12 cellular contexts compared by ENCODE assay signal in the genomic region with DNA sequence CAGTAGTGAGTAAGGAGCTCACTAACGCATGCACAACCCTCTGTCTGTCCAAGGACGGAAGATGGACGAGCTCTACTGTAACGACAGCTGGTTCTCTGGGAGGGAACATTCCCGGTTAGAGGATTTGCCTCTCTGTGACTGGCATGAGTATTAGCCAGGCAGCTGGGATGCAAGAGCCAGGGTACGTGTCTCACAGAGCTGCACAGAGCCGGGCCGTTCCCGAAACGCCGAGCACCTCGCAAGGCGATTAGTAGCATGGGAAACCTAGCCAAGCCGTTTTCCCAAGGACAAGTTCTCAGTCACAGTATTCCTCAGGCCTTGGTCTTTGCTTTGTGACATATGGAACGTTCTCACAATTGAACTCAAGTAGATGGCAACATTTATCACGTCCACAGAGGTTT.
DNase-seq lines count a peak whose midpoint lies in the region; ATAC-seq and TF ChIP-seq lines count a peak whose summit lies in the region.
"Had no signal": no experiment of that assay in that cellular context is flagged by ENCODE, and none has a peak within 500 bp of the region (broad histone marks: within the 10 kb centered on the region; RNA-seq: fewer than 3 reads in every experiment).

No MANE protein-coding gene starts in this region.

- peak overlapping the region; percentile 84 for H3K27ac ChIP-seq in GM23338 (ENCODE audit: low read depth)
- H3K27ac ChIP-seq in smooth muscle cell (ENCODE audit: low read depth) = peak overlapping the region; percentile 100
- H3K27ac ChIP-seq: neutrophil had no signal

- no peaks in the 10 kb centered on the region for H4K20me1 ChIP-seq in GM23338 (replicated peaks; ENCODE audit: insufficient read depth)
- no peaks in the 10 kb centered on the region for H4K20me1 ChIP-seq in smooth muscle cell (ENCODE audit: low read depth)

- H3K4me3 Mint-ChIP-seq in GM23338 (no peak overlapping the region), T-helper 17 cell (no peak overlapping the region)
- no peak overlapping the region for H3K4me3 Mint-ChIP-seq in T-helper 2 cell treated with Interferon-gamma antibody and Interleukin-4, amounts not matched to agents 5 μg/mL and 100 μg/mL, for 36 hours
- H3K4me3 Mint-ChIP-seq: activated CD8-positive, alpha-beta T cell treated with anti-CD3 and anti-CD28 coated beads, Interleukin-2, amount 10 ng/mL, durations not matched to agents 7 days and 5 days had no signal

- no peak; the same call in 2 of the 3 replicates for ATAC-seq in GM23338
- ATAC-seq in GM21423 (IDR thresholded peaks at IDR 0.05; ENCODE audit: unreplicated experiment) = no peak
- no peak for ATAC-seq in T-helper 17 cell
- ATAC-seq: activated CD8-positive, alpha-beta T cell treated with anti-CD3 and anti-CD28 coated beads, Interleukin-2, amount 10 ng/mL, durations not matched to agents 7 days and 5 days had no signal

- no peaks in the 10 kb centered on the region for H3K36me3 ChIP-seq in GM23338 (ENCODE audit: insufficient read depth)
- H3K36me3 ChIP-seq in adipocyte (ENCODE audit: control insufficient read depth, insufficient read depth, low read length, severe bottlenecking) = peaks cover 4% of the 10 kb centered on the region
- no peaks in the 10 kb centered on the region for H3K36me3 ChIP-seq in smooth muscle cell (ENCODE audit: low read depth)
- H3K36me3 ChIP-seq: neutrophil had no signal

- no peak overlapping the region for H3K4me2 ChIP-seq in GM23338
- H3K4me2 ChIP-seq in smooth muscle cell = peak overlapping the region; percentile 10

- no peaks in the 10 kb centered on the region for H3K9me2 ChIP-seq in GM23338 (ENCODE audit: insufficient read depth)

- WGBS in smooth muscle cell (ENCODE audit: low lambda C conversion rate) = 73% methylated on average over 16 of the region's 16 CpGs

- H3K4me3 ChIP-seq in GM23338 (no peak overlapping the region), adipocyte (ENCODE audit: low read length) (peak overlapping the region; percentile 14), smooth muscle cell (no peak overlapping the region)
- H3K4me3 ChIP-seq: heart left ventricle had no signal

- H3F3A ChIP-seq in GM23338 (replicated peaks; ENCODE audit: low read depth) (no peaks in the 10 kb centered on the region), smooth muscle cell (ENCODE audit: low read depth) (peaks cover 4% of the 10 kb centered on the region)

- H3K9me3 Mint-ChIP-seq in GM23338 = no peaks in the 10 kb centered on the region
- H3K9me3 Mint-ChIP-seq in T-helper 2 cell treated with Interferon-gamma antibody and Interleukin-4, amounts not matched to agents 5 μg/mL and 100 μg/mL, for 36 hours = no peaks in the 10 kb centered on the region

- H3K4me1 Mint-ChIP-seq in GM23338 = peaks cover 60% of the 10 kb centered on the region
- peaks cover 2% of the 10 kb centered on the region for H3K4me1 Mint-ChIP-seq in T-helper 2 cell treated with Interferon-gamma antibody and Interleukin-4, amounts not matched to agents 5 μg/mL and 100 μg/mL, for 36 hours (ENCODE audit: low read depth)
- peaks cover 2% of the 10 kb centered on the region for H3K4me1 Mint-ChIP-seq in T-helper 17 cell

- H3K27me3 ChIP-seq in GM23338 (ENCODE audit: insufficient read depth) (no peaks in the 10 kb centered on the region), adipocyte (replicated peaks; ENCODE audit: control insufficient read depth, insufficient read depth, low read length) (no peaks in the 10 kb centered on the region), smooth muscle cell (ENCODE audit: low read depth) (no peaks in the 10 kb centered on the region)
- H3K27me3 ChIP-seq: heart left ventricle had no signal

- H2AFZ ChIP-seq in GM23338 (no peak overlapping the region), smooth muscle cell (ENCODE audit: low read depth) (no peak overlapping the region)

- H3K9me3 ChIP-seq in adipocyte (ENCODE audit: control insufficient read depth, low read length) = no peaks in the 10 kb centered on the region
- H3K9me3 ChIP-seq in smooth muscle cell (replicated peaks; ENCODE audit: low read depth) = no peaks in the 10 kb centered on the region
- H3K9me3 ChIP-seq in T-helper 17 cell (ENCODE audit: control insufficient read depth, low read length, poor library complexity, severe bottlenecking) = no peaks in the 10 kb centered on the region
- H3K9me3 ChIP-seq: heart left ventricle, neutrophil had no signal

- H3K4me1 ChIP-seq in GM23338 (ENCODE audit: insufficient read depth) (peaks cover 35% of the 10 kb centered on the region), adipocyte (ENCODE audit: control insufficient read depth, insufficient read depth, low read length) (peaks cover 49% of the 10 kb centered on the region), smooth muscle cell (ENCODE audit: low read depth) (peaks cover 36% of the 10 kb centered on the region)

- H3K27me3 Mint-ChIP-seq in GM23338 (ENCODE audit: insufficient read depth, low read depth, poor library complexity) (peaks cover 2% of the 10 kb centered on the region), T-helper 17 cell (peaks cover 27% of the 10 kb centered on the region)
- H3K27me3 Mint-ChIP-seq in T-helper 2 cell treated with Interferon-gamma antibody and Interleukin-4, amounts not matched to agents 5 μg/mL and 100 μg/mL, for 36 hours (ENCODE audit: low read depth) = no peaks in the 10 kb centered on the region

- TF ChIP-seq CTCF in GM23338 (conservative IDR thresholded peaks at IDR 0.05; ENCODE audit: low read depth in 2 of 2) = no peak
- TF ChIP-seq CTCF in smooth muscle cell (IDR thresholded peaks at IDR 0.05; ENCODE audit: borderline replicate concordance, insufficient read depth, poor library complexity, severe bottlenecking) = no peak

- H3K79me2 ChIP-seq in GM23338 (replicated peaks; ENCODE audit: insufficient read depth) (no peaks in the 10 kb centered on the region), smooth muscle cell (ENCODE audit: low read depth) (no peaks in the 10 kb centered on the region)

- DNase-seq in GM23338 (ENCODE audit: low spot score) (peak; percentile 20), adipocyte (ENCODE audit: low read depth) (no peak), islet precursor cell (peak; percentile 76), smooth muscle cell (lab: John Stamatoyannopoulos, UW; ENCODE audit: unreplicated experiment) (no peak), T-helper 17 cell (no peak), GF-D8 (lab: John Stamatoyannopoulos, UW) (no peak)
- DNase-seq in T-helper 2 cell treated with Interferon-gamma antibody and Interleukin-4, amounts not matched to agents 5 μg/mL and 100 μg/mL, for 36 hours (ENCODE audit: low spot score) = no peak
- DNase-seq: activated CD8-positive, alpha-beta T cell treated with anti-CD3 and anti-CD28 coated beads, Interleukin-2, amount 10 ng/mL, durations not matched to agents 7 days and 5 days; heart left ventricle; SHP77 treated with DMSO at 0.1 percent for 48 hours had no signal

- H3K9ac ChIP-seq in adipocyte (ENCODE audit: low read length) = peak overlapping the region; percentile 35
- peak overlapping the region; percentile 23 for H3K9ac ChIP-seq in smooth muscle cell (ENCODE audit: low read depth)

- H3K27ac Mint-ChIP-seq in GM23338 (peak overlapping the region; percentile 95), T-helper 17 cell (no peak overlapping the region)
- no peak overlapping the region for H3K27ac Mint-ChIP-seq in T-helper 2 cell treated with Interferon-gamma antibody and Interleukin-4, amounts not matched to agents 5 μg/mL and 100 μg/mL, for 36 hours
- H3K27ac Mint-ChIP-seq: activated CD8-positive, alpha-beta T cell treated with anti-CD3 and anti-CD28 coated beads, Interleukin-2, amount 10 ng/mL, durations not matched to agents 7 days and 5 days had no signal

- peaks cover 23% of the 10 kb centered on the region; the same call in 1 of the 3 replicates for H3K36me3 Mint-ChIP-seq in GM23338 (ENCODE audit: low read depth)
- no peaks in the 10 kb centered on the region for H3K36me3 Mint-ChIP-seq in T-helper 2 cell treated with Interferon-gamma antibody and Interleukin-4, amounts not matched to agents 5 μg/mL and 100 μg/mL, for 36 hours (ENCODE audit: low read depth)
- H3K36me3 Mint-ChIP-seq in T-helper 17 cell (ENCODE audit: low read depth) = no peaks in the 10 kb centered on the region

TF ChIP-seq in GM23338, 12 proteins besides CTCF, POLR2A, EP300 and RAD21 (continues in another document):
- TF ChIP-seq EZH2phosphoT487 (IDR thresholded peaks at IDR 0.05; ENCODE audit: unreplicated experiment) (no peak), STAT1 (IDR thresholded peaks at IDR 0.05; ENCODE audit: unreplicated experiment) (no peak), EZH2 (IDR thresholded peaks at IDR 0.05; ENCODE audit: low read depth, unreplicated experiment) (no peak)

Comparison
In these comparisons a context has a peak if more than half of its experiments do, and no peak if none do; other contexts are left out.
1. DNase-seq: peak in GM23338 (single experiment) and islet precursor cell (single experiment); none in adipocyte (single experiment), smooth muscle cell (single experiment), T-helper 2 cell treated with Interferon-gamma antibody and Interleukin-4, amounts not matched to agents 5 μg/mL and 100 μg/mL, for 36 hours (single experiment), T-helper 17 cell (0 of 3) and GF-D8 (single experiment).